2 cellular contexts compared by ENCODE assay signal in genomic region chr6:42179261-42179955, GRCh38.
TF ChIP-seq lines count a peak whose summit lies in the region.

No MANE protein-coding gene starts in this region.

TF ChIP-seq in GM23338, 12 proteins besides CTCF, POLR2A, EP300 and RAD21:
- TF ChIP-seq ZNF331 (CRISPR knock-in tag; IDR thresholded peaks at IDR 0.05; ENCODE audit: low read depth) (no peak), ZNF114 (CRISPR knock-in tag; IDR thresholded peaks at IDR 0.05) (no peak), EZH2phosphoT487 (IDR thresholded peaks at IDR 0.05; ENCODE audit: unreplicated experiment) (no peak), POLR2AphosphoS5 (IDR thresholded peaks at IDR 0.05; ENCODE audit: low read depth) (no peak), STAT1 (IDR thresholded peaks at IDR 0.05; ENCODE audit: unreplicated experiment) (no peak), JUNB (IDR thresholded peaks at IDR 0.05; ENCODE audit: unreplicated experiment) (no peak), CREB1 (CRISPR knock-in tag; IDR thresholded peaks at IDR 0.05; ENCODE audit: low read depth) (no peak), REST (IDR thresholded peaks at IDR 0.05; ENCODE audit: unreplicated experiment) (no peak)

TF ChIP-seq in H1, 55 proteins besides CTCF, POLR2A, EP300 and RAD21:
- TF ChIP-seq ATF2 (IDR thresholded peaks at IDR 0.05; ENCODE audit: low read length) (no peak), KDM4A (IDR thresholded peaks at IDR 0.05; ENCODE audit: low read depth, low read length, severe bottlenecking) (no peak), BACH1 (IDR thresholded peaks at IDR 0.05; ENCODE audit: low read length) (no peak), RNF2 (IDR thresholded peaks at IDR 0.05; ENCODE audit: borderline replicate concordance, low read depth, low read length, missing control alignments, poor library complexity, severe bottlenecking) (no peak), SAP30 (IDR thresholded peaks at IDR 0.05; ENCODE audit: insufficient read depth, insufficient replicate concordance, low read length) (no peak), USF2 (IDR thresholded peaks at IDR 0.05; ENCODE audit: low read length) (no peak), RBBP5 (IDR thresholded peaks at IDR 0.05; ENCODE audit: borderline replicate concordance, low read depth, low read length) (no peak), JUND (IDR thresholded peaks at IDR 0.05; ENCODE audit: low read length) (no peak), BRCA1 (IDR thresholded peaks at IDR 0.05; ENCODE audit: low read depth, low read length) (no peak)
TF ChIP-seq in H1: peak in this region for 0.
